26 cellular contexts compared by ENCODE assay signal in the genomic region with DNA sequence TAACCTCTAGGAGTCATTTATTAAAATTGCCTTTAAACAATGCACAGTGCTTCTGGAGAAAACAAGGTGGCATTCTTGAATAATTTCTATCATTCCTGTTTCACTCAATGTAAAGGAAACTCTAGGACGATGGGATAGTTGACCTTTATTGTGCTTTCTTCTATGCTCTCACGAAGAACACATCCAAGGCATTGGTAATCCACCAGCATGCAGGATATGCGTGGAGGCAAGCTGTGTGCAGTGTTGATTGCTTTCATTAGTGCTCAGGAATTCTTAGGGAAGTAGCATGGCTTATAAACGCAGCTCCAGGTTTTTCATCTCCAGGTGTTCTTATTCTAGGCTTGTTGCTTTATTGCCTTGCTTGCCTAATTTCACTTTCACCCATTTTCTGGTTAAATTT. TPM values are rescaled to one million over a fixed set of nuclear protein-coding genes. Genes with fewer than 3 reads are reported as not detected.
"Had no signal": no experiment of that assay in that cellular context is flagged by ENCODE, and none has a peak within 500 bp of the region (broad histone marks: within the 10 kb centered on the region; RNA-seq: fewer than 3 reads in every experiment).

No MANE protein-coding gene starts in this region.

- H3K4me3 ChIP-seq: esophagus squamous epithelium, left lung, prostate gland, right atrium auricular region, testis, tibial artery had no signal

- H3K4me1 Mint-ChIP-seq: naive thymus-derived CD4-positive, alpha-beta T cell had no signal

- H3K27ac ChIP-seq: esophagus squamous epithelium, left lung, neutrophil, prostate gland, right atrium auricular region, testis, tibial artery had no signal

- H3K36me3 Mint-ChIP-seq: naive thymus-derived CD4-positive, alpha-beta T cell; stimulated activated effector memory CD8-positive, alpha-beta T cell treated with anti-CD3 and anti-CD28 coated beads, Interleukin-12 subunit alpha, Interleukin-12 subunit beta, amount 100 ng/mL, for 72 hours; type B pancreatic cell had no signal

- H3K4me3 Mint-ChIP-seq: endodermal cell; naive thymus-derived CD4-positive, alpha-beta T cell; stimulated activated effector memory CD8-positive, alpha-beta T cell treated with anti-CD3 and anti-CD28 coated beads, Interleukin-12 subunit alpha, Interleukin-12 subunit beta, amount 100 ng/mL, for 72 hours; type B pancreatic cell had no signal

- H3K27me3 ChIP-seq: esophagus squamous epithelium, left lung, neutrophil, right atrium auricular region, testis, tibial artery had no signal

- H3K27me3 Mint-ChIP-seq: type B pancreatic cell had no signal

- H3K27ac Mint-ChIP-seq: endodermal cell; naive thymus-derived CD4-positive, alpha-beta T cell; stimulated activated effector memory CD8-positive, alpha-beta T cell treated with anti-CD3 and anti-CD28 coated beads, Interleukin-12 subunit alpha, Interleukin-12 subunit beta, amount 100 ng/mL, for 72 hours; type B pancreatic cell had no signal

- ATAC-seq: left cardiac atrium; left lung; naive thymus-derived CD4-positive, alpha-beta T cell; sciatic nerve; stimulated activated effector memory CD8-positive, alpha-beta T cell treated with anti-CD3 and anti-CD28 coated beads, Interleukin-12 subunit alpha, Interleukin-12 subunit beta, amount 100 ng/mL, for 72 hours; stimulated activated naive CD8-positive, alpha-beta T cell treated with anti-CD3 and anti-CD28 coated beads, Interleukin-15, Interleukin-2, amounts not matched to agents 100 U/mL and 50 U/mL, for 24 hours had no signal

- H3K9me3 Mint-ChIP-seq: stimulated activated effector memory CD8-positive, alpha-beta T cell treated with anti-CD3 and anti-CD28 coated beads, Interleukin-12 subunit alpha, Interleukin-12 subunit beta, amount 100 ng/mL, for 72 hours had no signal

- FAIRE-seq: colon, frontal cortex, islet of Langerhans had no signal

- H3K4me1 ChIP-seq: left lung, prostate gland, testis, tibial artery had no signal

- DNase-seq: effector CD8-positive, alpha-beta T cell; endodermal cell; erythroblast; esophagus squamous epithelium; hypothalamus; left cardiac atrium; left lung; mesenchymal stem cell; midbrain; naive thymus-derived CD4-positive, alpha-beta T cell; stimulated activated CD4-positive, alpha-beta T cell treated with anti-CD3 and anti-CD28 coated beads, Interleukin-2, amount 100 ng/mL, for 24 hours; stimulated activated CD4-positive, alpha-beta T cell treated with anti-CD3 and anti-CD28 coated beads, Interleukin-4, amount 100 ng/mL, for 24 hours; stimulated activated naive CD8-positive, alpha-beta T cell treated with anti-CD3 and anti-CD28 coated beads, Interleukin-15, Interleukin-2, amounts not matched to agents 100 U/mL and 50 U/mL, for 24 hours; substantia nigra; testis; tibial artery had no signal

- H3K36me3 ChIP-seq: esophagus squamous epithelium, left lung, neutrophil, prostate gland, right atrium auricular region, tibial artery had no signal

- H3K9me3 ChIP-seq: esophagus squamous epithelium, neutrophil, prostate gland, right atrium auricular region, testis, tibial artery had no signal

RNA-seq across cellular contexts. Expression of a gene that starts 58.4 kb away (rescaled TPM):
- total RNA-seq: endodermal cell had no signal
- polyA plus RNA-seq: naive thymus-derived CD4-positive, alpha-beta T cell; neural cell had no signal
